ENCODE assay signal across 1 cellular context in the genomic region with DNA sequence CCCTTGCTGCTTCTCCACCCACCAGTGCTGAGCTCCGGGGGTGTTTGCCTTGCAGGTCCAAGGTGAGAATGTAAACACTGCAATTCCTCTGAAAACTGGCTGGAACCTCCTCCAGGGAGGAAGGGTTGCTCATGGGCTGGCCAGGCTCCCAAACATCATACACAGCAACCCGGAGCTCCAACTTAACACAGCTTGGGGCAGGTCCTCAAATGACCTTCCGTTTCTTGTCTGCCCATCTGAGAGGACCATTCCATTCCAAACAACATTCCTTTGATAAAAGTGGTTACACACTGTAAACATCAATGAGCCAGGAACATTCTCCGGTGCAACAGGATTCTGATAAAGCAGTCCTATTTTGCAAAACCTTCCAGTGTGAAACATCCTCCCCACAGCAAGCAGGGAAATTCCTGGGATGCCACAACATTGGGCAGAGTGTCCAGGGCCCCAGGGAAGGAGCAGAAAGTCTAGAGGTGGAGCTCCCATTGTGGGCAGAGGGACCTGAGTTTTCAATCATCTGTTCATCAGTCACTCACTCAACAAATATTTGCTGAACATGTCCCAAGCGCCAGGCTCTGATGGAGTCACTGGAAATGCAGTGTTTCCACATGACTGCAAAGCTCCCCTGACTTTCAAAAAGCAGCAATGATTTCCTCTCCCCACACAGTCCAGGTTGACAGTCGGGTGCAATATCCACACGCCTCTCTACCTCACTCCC.
A peak's percentile ranks its signal among the peaks of the same experiment; 100 is the strongest.
TF ChIP-seq lines count a peak whose summit lies in the region.

No MANE protein-coding gene starts in this region.

TF ChIP-seq in HepG2, 621 proteins besides CTCF, POLR2A, EP300 and RAD21 (continued from another document):
- TF ChIP-seq ARNT2 (CRISPR knock-in tag; IDR thresholded peaks at IDR 0.05; ENCODE audit: low read depth) (no peak), EZH2 (conservative IDR thresholded peaks at IDR 0.05; ENCODE audit: low read depth, low read length) (no peak), ZNF281 (CRISPR knock-in tag; IDR thresholded peaks at IDR 0.05; ENCODE audit: borderline replicate concordance) (no peak), FOXK2 (IDR thresholded peaks at IDR 0.05) (peak; percentile 81), ASH2L (IDR thresholded peaks at IDR 0.05; ENCODE audit: insufficient read length, low read depth, low read length) (peak; percentile 78), HNF4A (CRISPR knock-in tag; IDR thresholded peaks at IDR 0.05) (peak; percentile 66), ZBTB33 (CRISPR knock-in tag; IDR thresholded peaks at IDR 0.05) (0 out of 2 replicates have a peak, but pooled peaks have one; percentile 4), ZNF451 (CRISPR knock-in tag; IDR thresholded peaks at IDR 0.05) (no peak), GTF3A (CRISPR knock-in tag; conservative IDR thresholded peaks at IDR 0.05) (no peak), ZNF678 (CRISPR knock-in tag; IDR thresholded peaks at IDR 0.05) (no peak), FOSL2 (CRISPR knock-in tag; IDR thresholded peaks at IDR 0.05) (peak; percentile 86), ZNF446 (CRISPR knock-in tag; IDR thresholded peaks at IDR 0.05) (no peak), HCFC1 (IDR thresholded peaks at IDR 0.05; ENCODE audit: low read depth, low read length) (no peak), CBX5 (CRISPR knock-in tag; IDR thresholded peaks at IDR 0.05; ENCODE audit: borderline replicate concordance) (peak; percentile 67), NFYB (CRISPR knock-in tag; IDR thresholded peaks at IDR 0.05) (no peak), TFE3 (CRISPR knock-in tag; IDR thresholded peaks at IDR 0.05) (no peak; the same call in none of the 2 replicates), TCF7L2 (IDR thresholded peaks at IDR 0.05; ENCODE audit: low read depth, low read length) (0 out of 2 replicates have a peak, but pooled peaks have one; percentile 32), ZNF44 (CRISPR knock-in tag; IDR thresholded peaks at IDR 0.05) (no peak), ZNF614 (CRISPR knock-in tag; IDR thresholded peaks at IDR 0.05; ENCODE audit: borderline replicate concordance) (peak; percentile 76; the same call in 1 of the 2 replicates), RXRA (CRISPR knock-in tag; IDR thresholded peaks at IDR 0.05) (peak; percentile 98), HNF1A (IDR thresholded peaks at IDR 0.05; ENCODE audit: low read depth) (peak; percentile 47; the same call in 1 of the 2 replicates), HNF1A (CRISPR knock-in tag; IDR thresholded peaks at IDR 0.05; ENCODE audit: borderline replicate concordance) (no peak)
- TF ChIP-seq, protein P1, sequence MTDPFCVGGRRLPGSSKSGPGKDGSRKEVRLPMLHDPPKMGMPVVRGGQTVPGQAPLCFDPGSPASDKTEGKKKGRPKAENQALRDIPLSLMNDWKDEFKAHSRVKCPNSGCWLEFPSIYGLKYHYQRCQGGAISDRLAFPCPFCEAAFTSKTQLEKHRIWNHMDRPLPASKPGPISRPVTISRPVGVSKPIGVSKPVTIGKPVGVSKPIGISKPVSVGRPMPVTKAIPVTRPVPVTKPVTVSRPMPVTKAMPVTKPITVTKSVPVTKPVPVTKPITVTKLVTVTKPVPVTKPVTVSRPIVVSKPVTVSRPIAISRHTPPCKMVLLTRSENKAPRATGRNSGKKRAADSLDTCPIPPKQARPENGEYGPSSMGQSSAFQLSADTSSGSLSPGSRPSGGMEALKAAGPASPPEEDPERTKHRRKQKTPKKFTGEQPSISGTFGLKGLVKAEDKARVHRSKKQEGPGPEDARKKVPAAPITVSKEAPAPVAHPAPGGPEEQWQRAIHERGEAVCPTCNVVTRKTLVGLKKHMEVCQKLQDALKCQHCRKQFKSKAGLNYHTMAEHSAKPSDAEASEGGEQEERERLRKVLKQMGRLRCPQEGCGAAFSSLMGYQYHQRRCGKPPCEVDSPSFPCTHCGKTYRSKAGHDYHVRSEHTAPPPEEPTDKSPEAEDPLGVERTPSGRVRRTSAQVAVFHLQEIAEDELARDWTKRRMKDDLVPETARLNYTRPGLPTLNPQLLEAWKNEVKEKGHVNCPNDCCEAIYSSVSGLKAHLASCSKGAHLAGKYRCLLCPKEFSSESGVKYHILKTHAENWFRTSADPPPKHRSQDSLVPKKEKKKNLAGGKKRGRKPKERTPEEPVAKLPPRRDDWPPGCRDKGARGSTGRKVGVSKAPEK (CRISPR knock-in tag; IDR thresholded peaks at IDR 0.05; ENCODE audit: borderline replicate concordance), result no peak
- TF ChIP-seq, protein P2, sequence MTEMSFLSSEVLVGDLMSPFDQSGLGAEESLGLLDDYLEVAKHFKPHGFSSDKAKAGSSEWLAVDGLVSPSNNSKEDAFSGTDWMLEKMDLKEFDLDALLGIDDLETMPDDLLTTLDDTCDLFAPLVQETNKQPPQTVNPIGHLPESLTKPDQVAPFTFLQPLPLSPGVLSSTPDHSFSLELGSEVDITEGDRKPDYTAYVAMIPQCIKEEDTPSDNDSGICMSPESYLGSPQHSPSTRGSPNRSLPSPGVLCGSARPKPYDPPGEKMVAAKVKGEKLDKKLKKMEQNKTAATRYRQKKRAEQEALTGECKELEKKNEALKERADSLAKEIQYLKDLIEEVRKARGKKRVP (CRISPR knock-in tag; IDR thresholded peaks at IDR 0.05), result peak in 1 of 2 experiments; percentile 78; a peak in 2 of 4 replicates
TF ChIP-seq in HepG2: peak in this region for 199.
